17 cellular contexts compared by ENCODE assay signal in the genomic region with DNA sequence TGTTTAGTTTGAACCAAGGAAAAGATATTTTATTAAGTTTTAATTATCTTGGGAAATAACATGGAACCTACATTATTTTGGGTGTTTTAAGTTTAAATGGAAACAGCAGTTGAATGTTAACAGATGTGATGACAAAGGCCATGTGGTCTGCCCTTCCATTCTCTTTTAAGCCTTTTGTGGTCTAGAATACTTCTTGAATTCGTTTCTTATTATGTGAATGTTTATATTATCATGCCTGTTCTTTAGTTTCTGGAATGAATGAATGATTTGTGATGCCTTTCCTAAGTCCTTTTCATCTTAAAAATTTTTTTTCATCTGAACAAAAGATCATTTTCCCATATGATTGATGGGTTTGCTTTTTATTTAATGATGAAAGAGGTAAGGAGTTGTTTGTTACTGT. TPM values are rescaled to one million over a fixed set of nuclear protein-coding genes. Genes with fewer than 3 reads are reported as not detected.
DNase-seq lines count a peak whose midpoint lies in the region; ATAC-seq lines count a peak whose summit lies in the region.
"Had no signal": no experiment of that assay in that cellular context is flagged by ENCODE, and none has a peak within 500 bp of the region (broad histone marks: within the 10 kb centered on the region; RNA-seq: fewer than 3 reads in every experiment).

No MANE protein-coding gene starts in this region.

- H3K9me3 Mint-ChIP-seq in activated T-cell treated with anti-CD3 and anti-CD28 coated beads, Interleukin-2, amount 50 U/mL, for 24 hours, result peaks cover 12% of the 10 kb centered on the region
- H3K9me3 Mint-ChIP-seq in activated T-cell treated with anti-CD3 and anti-CD28 coated beads, Interleukin-2, amount 50 U/mL, for 4 hours, result peaks cover 10% of the 10 kb centered on the region
- H3K9me3 Mint-ChIP-seq in naive B cell, result peaks cover 0 to 13% (median 10%) of the 10 kb centered on the region in 7 donors

- no peak for ATAC-seq in activated T-cell treated with anti-CD3 and anti-CD28 coated beads, Interleukin-2, amount 50 U/mL, for 4 hours
- ATAC-seq in naive B cell (ENCODE audit: low read depth in 2 of 2), result no peak
- ATAC-seq: A549, left cardiac atrium, SK-N-SH treated with all-trans-retinoic acid at 6 μM for 48 hours had no signal

- peak overlapping the region; percentile 55 for H3K27ac Mint-ChIP-seq in activated T-cell treated with anti-CD3 and anti-CD28 coated beads, Interleukin-2, amount 50 U/mL, for 24 hours
- H3K27ac Mint-ChIP-seq in naive B cell, result peak overlapping the region in 4 of 6 donors; percentile 19 to 87 (median 57)
- H3K27ac Mint-ChIP-seq: H9 had no signal

- DNase-seq in activated T-cell treated with anti-CD3 and anti-CD28 coated beads, Interleukin-2, amount 50 U/mL, for 24 hours, result no peak
- no peak for DNase-seq in activated T-cell treated with anti-CD3 and anti-CD28 coated beads, Interleukin-2, amount 50 U/mL, for 4 hours
- DNase-seq in Kasumi-1 (lab: John Stamatoyannopoulos, UW), result peak; percentile 30
- DNase-seq in dedifferentiated amniotic fluid mesenchymal stem cell (ENCODE audit: extremely low spot score), result peak; percentile 30
- DNase-seq in naive B cell, result no peak
- no peak for DNase-seq in cerebellum (ENCODE audit: low spot score)
- no peak for DNase-seq in DMS79 (lab: John Stamatoyannopoulos, UW)
- DNase-seq in NCI-H146 (lab: John Stamatoyannopoulos, UW), result no peak
- DNase-seq: colonic mucosa, DMS153, H9, left cardiac atrium, midbrain, NCI-H2029, NCI-H446 treated with DMSO at 0.1 percent for 48 hours had no signal

- H3K4me3 Mint-ChIP-seq in activated T-cell treated with anti-CD3 and anti-CD28 coated beads, Interleukin-2, amount 50 U/mL, for 24 hours, result no peak overlapping the region
- H3K4me3 Mint-ChIP-seq in activated T-cell treated with anti-CD3 and anti-CD28 coated beads, Interleukin-2, amount 50 U/mL, for 4 hours, result no peak overlapping the region
- no peak overlapping the region for H3K4me3 Mint-ChIP-seq in naive B cell
- H3K4me3 Mint-ChIP-seq: H9 had no signal

- peaks cover 60% of the 10 kb centered on the region for H3K4me1 Mint-ChIP-seq in activated T-cell treated with anti-CD3 and anti-CD28 coated beads, Interleukin-2, amount 50 U/mL, for 24 hours (ENCODE audit: low read depth)
- H3K4me1 Mint-ChIP-seq in activated T-cell treated with anti-CD3 and anti-CD28 coated beads, Interleukin-2, amount 50 U/mL, for 4 hours (ENCODE audit: low read depth), result peaks cover 55% of the 10 kb centered on the region
- H3K4me1 Mint-ChIP-seq in naive B cell, result peaks cover 26 to 46% (median 39%) of the 10 kb centered on the region in 3 donors

- no peaks in the 10 kb centered on the region for H3K27me3 Mint-ChIP-seq in activated T-cell treated with anti-CD3 and anti-CD28 coated beads, Interleukin-2, amount 50 U/mL, for 24 hours
- no peaks in the 10 kb centered on the region for H3K27me3 Mint-ChIP-seq in activated T-cell treated with anti-CD3 and anti-CD28 coated beads, Interleukin-2, amount 50 U/mL, for 4 hours (ENCODE audit: low read depth)
- H3K27me3 Mint-ChIP-seq in naive B cell, result no peaks in the 10 kb centered on the region

- peaks cover 57% of the 10 kb centered on the region for H3K36me3 Mint-ChIP-seq in activated T-cell treated with anti-CD3 and anti-CD28 coated beads, Interleukin-2, amount 50 U/mL, for 24 hours (ENCODE audit: low read depth)
- H3K36me3 Mint-ChIP-seq in activated T-cell treated with anti-CD3 and anti-CD28 coated beads, Interleukin-2, amount 50 U/mL, for 4 hours (ENCODE audit: insufficient read depth), result peaks cover 28% of the 10 kb centered on the region
- H3K36me3 Mint-ChIP-seq in naive B cell, result peaks cover 14 to 34% of the 10 kb centered on the region in 2 donors

RNA-seq across cellular contexts. Expression of a gene that starts 44.6 kb away (rescaled TPM):
- 10 to 100 TPM; 19.6 to 21.3 (median 19.6) TPM for total RNA-seq in activated T-cell treated with anti-CD3 and anti-CD28 coated beads, Interleukin-2, amount 50 U/mL, for 4 hours
- polyA plus RNA-seq in naive B cell (ENCODE audit: low read depth in 6 of 6), result 10 to 100 TPM; 14.3 to 52.3 (median 38.0) TPM
- total RNA-seq in cerebellum, result 60.6 TPM

Comparison
In these comparisons a context has a peak if more than half of its experiments do, and no peak if none do; other contexts are left out.
1. DNase-seq: peak in Kasumi-1 (2 of 2) and dedifferentiated amniotic fluid mesenchymal stem cell (single experiment); none in activated T-cell treated with anti-CD3 and anti-CD28 coated beads, Interleukin-2, amount 50 U/mL, for 24 hours (single experiment), activated T-cell treated with anti-CD3 and anti-CD28 coated beads, Interleukin-2, amount 50 U/mL, for 4 hours (single experiment), naive B cell (single experiment), cerebellum (single experiment), DMS79 (single experiment) and NCI-H146 (single experiment).